ENCODE assay signal across 9 cellular contexts in the genomic region with DNA sequence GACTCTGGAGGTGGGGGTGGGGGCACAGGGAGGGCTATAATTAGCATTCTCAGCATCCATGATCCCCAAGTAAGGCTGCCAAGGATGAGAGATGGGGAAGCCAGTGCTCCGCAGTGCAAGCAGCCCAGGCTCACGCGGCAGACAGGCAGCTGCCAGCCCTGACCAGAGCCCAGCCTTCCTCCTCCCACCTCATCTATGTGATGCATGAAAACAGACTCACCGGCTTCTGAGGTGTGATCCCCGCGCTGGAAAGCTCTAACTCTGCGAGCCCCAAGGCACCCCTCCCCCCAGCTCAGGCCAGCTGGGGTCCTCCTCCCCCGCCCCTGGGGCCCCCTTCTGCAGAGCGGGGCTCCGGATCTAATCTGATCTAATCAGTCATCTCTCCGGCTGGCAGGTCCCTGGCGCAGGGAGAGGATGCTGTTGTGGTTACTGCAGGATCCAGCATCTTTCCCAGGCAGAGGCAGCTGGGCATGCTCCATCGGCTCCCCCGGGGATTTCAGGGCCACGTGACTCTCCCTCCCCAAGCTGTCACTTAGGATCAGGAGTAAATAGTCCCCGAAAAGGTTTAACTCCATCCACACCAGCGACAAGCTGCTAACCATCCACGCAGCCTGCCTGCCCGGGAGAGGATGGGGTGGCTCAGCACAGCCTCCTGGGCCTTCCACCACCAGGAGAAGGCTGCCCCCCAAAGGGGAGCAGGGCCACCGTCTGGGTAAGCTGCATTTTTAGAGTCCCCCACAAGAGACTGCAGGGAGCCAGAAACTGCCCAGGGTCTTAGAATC. TPM values are rescaled to one million over a fixed set of nuclear protein-coding genes. Genes with fewer than 3 reads are reported as not detected.
DNase-seq lines count a peak whose midpoint lies in the region; ATAC-seq and TF ChIP-seq lines count a peak whose summit lies in the region.
"Had no signal": no experiment of that assay in that cellular context is flagged by ENCODE, and none has a peak within 500 bp of the region (broad histone marks: within the 10 kb centered on the region; RNA-seq: fewer than 3 reads in every experiment).

PLEKHA6 (minus strand) TSS at position 456 of the 782 bp plus-strand sequence. CDS start 86,202 bp downstream, outside the sequence.

- CTCF ChIA-PET in activated CD4-positive, alpha-beta T cell treated with anti-CD3 and anti-CD28 coated beads for 36 hours (lab: Charles Lee): interaction anchor here (0.6 to 5.4 kb wide), 11 partner anchors 9 to 477 kb away, joined by 3 to 57 read pairs (median 5); partner anchors contain the start of genes GOLT1A and REN
- CTCF ChIA-PET in T-cell (lab: Charles Lee): interaction anchor here in 1 of 2 donors (0.6 kb wide), 1 partner anchor 101 kb away, joined by 3 read pairs; no protein-coding TSS in a partner anchor

- WGBS in ovary, 3 donors: 6 to 9% (median 8%) methylated on average over 17 to 20 of the region's 20 CpGs

- no peaks in the 10 kb centered on the region for H3K36me3 Mint-ChIP-seq in activated CD4-positive, alpha-beta T cell treated with anti-CD3 and anti-CD28 coated beads for 36 hours (ENCODE audit: low read depth)
- no peaks in the 10 kb centered on the region for H3K36me3 Mint-ChIP-seq in T-cell

- H3K27ac Mint-ChIP-seq in activated CD4-positive, alpha-beta T cell treated with anti-CD3 and anti-CD28 coated beads for 36 hours: no peak within 1 kb of the TSS
- no peak within 1 kb of the TSS for H3K27ac Mint-ChIP-seq in T-cell

- H3K27me3 ChIP-seq in ovary: no peaks in the 10 kb centered on the region

- TF ChIP-seq POLR2A in ovary (IDR thresholded peaks at IDR 0.05): no peak

- POLR2A ChIA-PET in activated CD4-positive, alpha-beta T cell treated with anti-CD3 and anti-CD28 coated beads for 36 hours (lab: Charles Lee): interaction anchor here (0.6 to 1.2 kb wide), 2 partner anchors 146 to 362 kb away, joined by 3 to 4 read pairs; partner anchors contain the start of gene GOLT1A
- POLR2A ChIA-PET in T-cell (lab: Charles Lee): no interaction called here

- no peaks in the 10 kb centered on the region for H3K9me3 Mint-ChIP-seq in activated CD4-positive, alpha-beta T cell treated with anti-CD3 and anti-CD28 coated beads for 36 hours (ENCODE audit: low read depth)
- no peaks in the 10 kb centered on the region for H3K9me3 Mint-ChIP-seq in T-cell

- TF ChIP-seq EP300 in ovary (IDR thresholded peaks at IDR 0.05): no peak

- no peak within 1 kb of the TSS for H3K4me3 Mint-ChIP-seq in activated CD4-positive, alpha-beta T cell treated with anti-CD3 and anti-CD28 coated beads for 36 hours
- H3K4me3 Mint-ChIP-seq in T-cell: no peak within 1 kb of the TSS

- TF ChIP-seq CTCF in foreskin fibroblast (IDR thresholded peaks at IDR 0.05; ENCODE audit: low read depth, low read length) (peak; percentile 63), ovary (IDR thresholded peaks at IDR 0.05) (peak in 2 of 3 donors; percentile 33 to 49)

- ATAC-seq in activated CD4-positive, alpha-beta T cell treated with anti-CD3 and anti-CD28 coated beads for 36 hours: peak; percentile 14
- ATAC-seq in T-cell (replicated peaks in 1 of 4) (no peak), HG03565 (IDR thresholded peaks at IDR 0.05; ENCODE audit: unreplicated experiment) (no peak), HG03521 (IDR thresholded peaks at IDR 0.05; ENCODE audit: unreplicated experiment) (no peak)

- peaks cover 2% of the 10 kb centered on the region for H3K4me1 ChIP-seq in ovary (ENCODE audit: insufficient read depth)

- H3K27ac ChIP-seq in ovary: no peak within 1 kb of the TSS
- H3K27ac ChIP-seq: VCaP had no signal

- DNase-seq in activated CD4-positive, alpha-beta T cell treated with anti-CD3 and anti-CD28 coated beads for 36 hours: peak; percentile 58
- no peak for DNase-seq in activated CD4-positive, alpha-beta T cell treated with anti-CD3 and anti-CD28 coated beads for 4 hours
- DNase-seq in SK-N-DZ (ENCODE audit: low spot score) (peak; percentile 96), foreskin fibroblast (peak; percentile 24 to 63), ovary (peak; percentile 24 to 57 (median 42)), T-cell (no peak)

- no peaks in the 10 kb centered on the region for H3K9me3 ChIP-seq in ovary

- intact Hi-C loops in activated CD4-positive, alpha-beta T cell treated with anti-CD3 and anti-CD28 coated beads for 36 hours (cut with DNase I, micrococcal nuclease): loop anchor here in 1 of 2 experiments (5.0 kb wide), 1 partner anchor 57 kb away; no protein-coding TSS in a partner anchor
- intact Hi-C loops in ovary (cut with DNase I): loop anchor here (5.0 to 10.0 kb wide), 4 partner anchors 102 to 495 kb away; partner anchors contain the start of genes SNRPE (in 2 of the 4) and GOLT1A (in 1 of the 4)

- no peaks in the 10 kb centered on the region for H3K36me3 ChIP-seq in ovary

- peak within 1 kb of the TSS; percentile 24 to 32 for H3K4me3 ChIP-seq in foreskin fibroblast (ENCODE audit: low read depth in 1 of 2, low read length in 2 of 2)
- no peak within 1 kb of the TSS for H3K4me3 ChIP-seq in ovary

- peaks cover 24% of the 10 kb centered on the region for H3K4me1 Mint-ChIP-seq in activated CD4-positive, alpha-beta T cell treated with anti-CD3 and anti-CD28 coated beads for 36 hours
- peaks cover 9 to 16% (median 12%) of the 10 kb centered on the region in 3 donors for H3K4me1 Mint-ChIP-seq in T-cell

- H3K27me3 Mint-ChIP-seq in activated CD4-positive, alpha-beta T cell treated with anti-CD3 and anti-CD28 coated beads for 36 hours: peaks cover 2% of the 10 kb centered on the region
- H3K27me3 Mint-ChIP-seq in T-cell: peaks cover 6 to 10% of the 10 kb centered on the region in 2 donors

RNA-seq across cellular contexts. Expression of gene PLEKHA6, which starts in this region (rescaled TPM):
- under 1 TPM; 0.86 to 0.87 TPM for total RNA-seq in activated CD4-positive, alpha-beta T cell treated with anti-CD3 and anti-CD28 coated beads for 36 hours
- polyA plus RNA-seq in SK-N-DZ (2014; cell fraction: cytosol; rRNA removed): 17.1 and 19.1 TPM in 2 replicates
- 31.2 and 68.2 TPM in 2 replicates for polyA plus RNA-seq in SK-N-DZ (2014; cell fraction: nucleus; rRNA removed)
- 10 to 100 TPM in 2 of 7 donors, 1 to 10 TPM in 5; 2.3 to 20.5 (median 9.3) TPM for total RNA-seq in ovary
- 1 to 10 TPM; 2.5 to 4.9 TPM for polyA plus RNA-seq in ovary
- 1 to 10 TPM in 3 of 5 donors, under 1 TPM in 2; 0.38 to 1.9 (median 1.4) TPM for total RNA-seq in T-cell

Comparison
In these comparisons a context has a peak if more than half of its experiments do, and no peak if none do; other contexts are left out.
1. Peak in DNase-seq and ATAC-seq in activated CD4-positive, alpha-beta T cell treated with anti-CD3 and anti-CD28 coated beads for 36 hours; RNA of the gene not detected or under 1 TPM.
2. DNase-seq: peak in SK-N-DZ (single experiment), foreskin fibroblast (2 of 2) and ovary (5 of 5); none in activated CD4-positive, alpha-beta T cell treated with anti-CD3 and anti-CD28 coated beads for 4 hours (0 of 2) and T-cell (0 of 34).